Comparison of ENCODE assay signal across 24 cellular contexts in genomic region chrX:136851526-136851925, GRCh38. TPM values are rescaled to one million over a fixed set of nuclear protein-coding genes. Genes with fewer than 3 reads are reported as not detected.
DNase-seq lines count a peak whose midpoint lies in the region; ATAC-seq, FAIRE-seq and TF ChIP-seq lines count a peak whose summit lies in the region.
"Had no signal": no experiment of that assay in that cellular context is flagged by ENCODE, and none has a peak within 500 bp of the region (broad histone marks: within the 10 kb centered on the region; RNA-seq: fewer than 3 reads in every experiment).

No MANE protein-coding gene starts in this region.

- TF ChIP-seq EP300 in HepG2 (IDR thresholded peaks at IDR 0.05; ENCODE audit: low read depth in 2 of 2, low read length in 2 of 2) (no peak), HepG2 (CRISPR knock-in tag; IDR thresholded peaks at IDR 0.05; ENCODE audit: borderline replicate concordance) (no peak), K562 (IDR thresholded peaks at IDR 0.05; ENCODE audit: low read length) (no peak)

- no peak for TF ChIP-seq CTCF in HepG2 (CRISPR knock-in tag; IDR thresholded peaks at IDR 0.05)
- TF ChIP-seq CTCF in right lobe of liver (IDR thresholded peaks at IDR 0.05), result no peak
- TF ChIP-seq CTCF in HEK293 (tag by site-specific recombination; IDR thresholded peaks at IDR 0.05), result no peak
- TF ChIP-seq CTCF in K562 (IDR thresholded peaks at IDR 0.05 in 2 of 3, conservative IDR thresholded peaks at IDR 0.05 in 1 of 3; ENCODE audit: insufficient read depth in 2 of 3, low read depth in 1 of 3, low read length in 3 of 3), result no peak

- no peaks in the 10 kb centered on the region for H3K9me1 ChIP-seq in K562 (ENCODE audit: control insufficient read depth, insufficient read depth, low read length)

- H3K27me3 ChIP-seq in HepG2 (ENCODE audit: control insufficient read depth in 1 of 2, insufficient read depth in 2 of 2, low read length in 2 of 2), result no peaks in the 10 kb centered on the region
- no peaks in the 10 kb centered on the region for H3K27me3 ChIP-seq in right lobe of liver
- H3K27me3 ChIP-seq in K562 (ENCODE audit: control insufficient read depth in 2 of 2, insufficient read depth in 2 of 2, low read length in 2 of 2), result no peaks in the 10 kb centered on the region
- H3K27me3 ChIP-seq: BE2C had no signal

- H3K79me2 ChIP-seq in HepG2 (ENCODE audit: insufficient read depth, low read length), result no peaks in the 10 kb centered on the region
- no peaks in the 10 kb centered on the region for H3K79me2 ChIP-seq in K562 (ENCODE audit: control insufficient read depth, insufficient read depth, low read length)

- TF ChIP-seq POLR2A in HepG2 (IDR thresholded peaks at IDR 0.05; ENCODE audit: insufficient read depth in 1 of 2, low read depth in 2 of 2, low read length in 2 of 2) (no peak), right lobe of liver (IDR thresholded peaks at IDR 0.05) (no peak), K562 (conservative IDR thresholded peaks at IDR 0.05) (no peak)

- peaks cover 8% of the 10 kb centered on the region; the same call in 1 of the 2 replicates for H3K4me1 ChIP-seq in HepG2 (ENCODE audit: insufficient read depth, low read length)
- H3K4me1 ChIP-seq in right lobe of liver, result no peaks in the 10 kb centered on the region
- no peaks in the 10 kb centered on the region for H3K4me1 ChIP-seq in HEK293 (ENCODE audit: control insufficient read depth, insufficient read depth, low read length)
- peaks cover 10 to 14% of the 10 kb centered on the region in 2 experiments; a peak in 3 of 5 replicates for H3K4me1 ChIP-seq in K562 (replicated peaks in 1 of 2; ENCODE audit: control insufficient read depth in 2 of 2, insufficient read depth in 2 of 2, low read length in 2 of 2)
- H3K4me1 ChIP-seq: BE2C, BLaER1, Caco-2 had no signal

- CTCF ChIA-PET in HepG2 (lab: Yijun Ruan, JAX; ENCODE audit: low intra/inter-chr PET ratio, low total read pairs) (no interaction called here), HEK293 (lab: Yijun Ruan, JAX) (no interaction called here), K562 (lab: Yijun Ruan, JAX; ENCODE audit: low intra/inter-chr PET ratio) (no interaction called here)

- intact Hi-C loops in HepG2 (cut with micrococcal nuclease; ENCODE audit: unreplicated experiment) (no loop called here), right lobe of liver (cut with DNase I) (no loop called here), K562 (cut with micrococcal nuclease) (no loop called here)

- no peak for FAIRE-seq in HepG2 (lab: Jason Lieb, UNC)
- FAIRE-seq in K562 (lab: Jason Lieb, UNC), result no peak
- FAIRE-seq: A204.1, D721Med, G401.6, GM12891, GM18507 had no signal

- ATAC-seq in HepG2 (no peak), right lobe of liver (no peak), K562 (no peak), HG02870 (IDR thresholded peaks at IDR 0.05; ENCODE audit: unreplicated experiment) (no peak), HG03520 (IDR thresholded peaks at IDR 0.05; ENCODE audit: unreplicated experiment) (no peak)

- no peak overlapping the region for H3K4me2 ChIP-seq in HepG2 (ENCODE audit: low read depth, low read length)
- no peak overlapping the region for H3K4me2 ChIP-seq in K562 (ENCODE audit: insufficient read depth, low read length)
- H3K4me2 ChIP-seq: BLaER1 had no signal

- no TSS peak for BruUV-seq in HepG2 (replicated peaks; lab: Mats Ljungman, UMichigan)
- no TSS peak for BruUV-seq in K562 (replicated peaks; lab: Mats Ljungman, UMichigan)

- H3K27ac ChIP-seq in HepG2 (ENCODE audit: extremely low read length, insufficient read depth, low read length) (no peak overlapping the region), right lobe of liver (no peak overlapping the region), HEK293 (ENCODE audit: extremely low read depth, low read depth, low read length) (no peak overlapping the region), K562 (ENCODE audit: extremely low read depth, low read depth, low read length) (no peak overlapping the region)
- H3K27ac ChIP-seq: BLaER1 had no signal

- H3K9me3 ChIP-seq in HepG2 (ENCODE audit: low read length) (no peaks in the 10 kb centered on the region), right lobe of liver (no peaks in the 10 kb centered on the region), HEK293 (ENCODE audit: control insufficient read depth, insufficient read depth, low read depth, low read length) (no peaks in the 10 kb centered on the region; the same call in 1 of the 2 replicates), K562 (replicated peaks; ENCODE audit: control insufficient read depth, insufficient read depth, low read depth, low read length) (no peaks in the 10 kb centered on the region)
- H3K9me3 ChIP-seq: BE2C, BLaER1, Caco-2 had no signal

- H3K4me3 ChIP-seq in HepG2 (replicated peaks in 1 of 3; ENCODE audit: insufficient read depth in 1 of 3, low read depth in 2 of 3, low read length in 3 of 3) (no peak overlapping the region), right lobe of liver (no peak overlapping the region), HEK293 (ENCODE audit: low read depth, low read length) (no peak overlapping the region), K562 (no peak overlapping the region)
- H3K4me3 ChIP-seq: BLaER1 had no signal

- WGBS in HepG2 (ENCODE audit: low lambda C conversion rate), result 96% methylated on average over 3 of the region's 3 CpGs
- WGBS in right lobe of liver (ENCODE audit: insufficient coverage, low coverage, low lambda C conversion rate, missing lambda C conversion rate), result 82% methylated on average over 3 of the region's 3 CpGs
- WGBS in K562 (ENCODE audit: insufficient coverage, low coverage, missing lambda C conversion rate), result 95% methylated on average over 3 of the region's 3 CpGs

- H2AFZ ChIP-seq in HepG2 (ENCODE audit: low read length) (no peak overlapping the region), K562 (ENCODE audit: low read depth, low read length) (no peak overlapping the region)

- no peak for DNase-seq in HepG2 (ENCODE audit: low spot score)
- DNase-seq in right lobe of liver, result no peak
- DNase-seq in K562 (ENCODE audit: extremely low read depth in 1 of 4, low spot score in 3 of 4), result no peak
- no peak for DNase-seq in COR-L47 (lab: John Stamatoyannopoulos, UW)
- DNase-seq: 8988T; ACHN; BE2C; C1 segment of cervical spinal cord; Caco-2; Calu3; CD4-positive, alpha-beta memory T cell; CD4-positive, CD25-positive, alpha-beta regulatory T cell; CD8-positive, alpha-beta memory T cell; DMS79 treated with DMSO at 0.1 percent for 48 hours; GF-D8 had no signal

- 0 out of 5 replicates have a peak, but pooled peaks cover 0 to 4% of the 10 kb centered on the region in 2 experiments for H3K36me3 ChIP-seq in HepG2 (replicated peaks in 1 of 2; ENCODE audit: control insufficient read depth in 1 of 2, insufficient read depth in 2 of 2, low read length in 2 of 2)
- peaks cover 0 to 4% (median 0%) of the 10 kb centered on the region in 4 donors for H3K36me3 ChIP-seq in right lobe of liver
- peaks cover 21 to 42% of the 10 kb centered on the region in 2 experiments for H3K36me3 ChIP-seq in HEK293 (ENCODE audit: control insufficient read depth in 2 of 2, insufficient read depth in 1 of 2, low read length in 2 of 2)
- H3K36me3 ChIP-seq in K562 (ENCODE audit: control insufficient read depth, insufficient read depth, low read length), result peaks cover 21% of the 10 kb centered on the region
- H3K36me3 ChIP-seq: BE2C had no signal

- H4K20me1 ChIP-seq in HepG2 (ENCODE audit: insufficient read depth, low read length) (no peaks in the 10 kb centered on the region), K562 (replicated peaks; ENCODE audit: control insufficient read depth, insufficient read depth, low read length) (no peaks in the 10 kb centered on the region)

- TF ChIP-seq RAD21 in HepG2 (CRISPR knock-in tag; IDR thresholded peaks at IDR 0.05), result no peak
- no peak for TF ChIP-seq RAD21 in K562 (CRISPR knock-in tag; conservative IDR thresholded peaks at IDR 0.05 in 1 of 2, IDR thresholded peaks at IDR 0.05 in 1 of 2)

- POLR2A ChIA-PET in HepG2 (lab: Yijun Ruan, JAX), result no interaction called here
- POLR2A ChIA-PET in HEK293 (lab: Yijun Ruan, JAX), result no interaction called here
- POLR2A ChIA-PET in K562 (lab: Yijun Ruan, JAX), result interaction anchor here (1.1 kb wide), 1 partner anchor 16 kb away, joined by 3 read pairs; no protein-coding TSS in a partner anchor

- H3K9ac ChIP-seq in HepG2 (ENCODE audit: insufficient read depth, low read depth, low read length), result no peak overlapping the region
- H3K9ac ChIP-seq in K562 (ENCODE audit: insufficient read depth in 1 of 2, low read depth in 2 of 2, low read length in 2 of 2), result no peak overlapping the region
- H3K9ac ChIP-seq: BLaER1 had no signal

- in situ Hi-C loops in HepG2 (cut with HindIII; ENCODE audit: extremely low pct_ligation_motif_present, low pct_unique_long_range_greater_than_20kb) (no loop called here), K562 (cut with MboI) (no loop called here)

RNA-seq across cellular contexts. Expression of gene RBMX, which starts 29.0 kb away (rescaled TPM):
- total RNA-seq in HepG2 (2016; rRNA removed; fragmentation: Illumina TruSeq; extraction: Trizol) (254 and 303 TPM in 2 replicates), right lobe of liver (10 to 100 TPM; 28.7 to 62.6 (median 40.9) TPM), K562 (2014; rRNA removed) (475 and 540 TPM in 2 replicates), K562 (2014; rRNA removed; fragmentation: Illumina TruSeq; extraction: Trizol) (671 and 744 TPM in 2 replicates), K562 (2015; rRNA removed; fragmentation: Illumina TruSeq; extraction: Trizol) (587 and 622 TPM in 2 replicates), K562 (2021) (421 and 459 TPM in 2 replicates)
- total RNA-seq in HepG2 (2016; cell fraction: cytosol; rRNA removed; fragmentation: Illumina TruSeq; extraction: Trizol; ENCODE audit: low read depth), result 34.9 and 37.6 TPM in 2 replicates
- 248 and 273 TPM in 2 replicates for total RNA-seq in HepG2 (2016; cell fraction: insoluble cytoplasmic fraction; rRNA removed; fragmentation: Illumina TruSeq; extraction: Trizol)
- 101 and 111 TPM in 2 replicates for total RNA-seq in HepG2 (2016; cell fraction: membrane; rRNA removed; fragmentation: Illumina TruSeq; extraction: Trizol)
- total RNA-seq in HepG2 (2016; cell fraction: nucleus; rRNA removed; fragmentation: Illumina TruSeq; extraction: Trizol), result 200 and 222 TPM in 2 replicates
- polyA plus RNA-seq in HepG2 (2011; rRNA removed) (95.2 and 114 TPM in 2 replicates), K562 (2011; rRNA removed) (461 and 523 TPM in 2 replicates), K562 (2014; fragmentation: Illumina TruSeq; extraction: Trizol) (534 and 616 TPM in 2 replicates), K562 (2014; fragmentation: Nextera tagmentation; extraction: Ambion mirVana) (100 to 1,000 TPM; 468 to 638 TPM), K562 (2014; rRNA removed) (352 and 405 TPM in 2 replicates)
- 92.9 and 101 TPM in 2 replicates for polyA plus RNA-seq in HepG2 (2011; cell fraction: cytosol; rRNA removed)
- 103 and 120 TPM in 2 replicates for polyA plus RNA-seq in HepG2 (2011; cell fraction: nucleus; rRNA removed)
- polyA plus RNA-seq in HepG2 (2012), result 128 and 171 TPM in 2 replicates
- polyA plus RNA-seq in HepG2 (2016; cell fraction: cytosol; fragmentation: Illumina TruSeq; extraction: Trizol; ENCODE audit: low read depth), result 36.0 and 39.5 TPM in 2 replicates
- polyA plus RNA-seq in HepG2 (2016; cell fraction: insoluble cytoplasmic fraction; fragmentation: Illumina TruSeq; extraction: Trizol; ENCODE audit: low read depth), result 304 and 335 TPM in 2 replicates
- 78.9 and 89.0 TPM in 2 replicates for polyA plus RNA-seq in HepG2 (2016; cell fraction: membrane; fragmentation: Illumina TruSeq; extraction: Trizol; ENCODE audit: low read depth)
- 279 and 282 TPM in 2 replicates for polyA plus RNA-seq in HepG2 (2016; cell fraction: nucleus; fragmentation: Illumina TruSeq; extraction: Trizol; ENCODE audit: insufficient read depth, low read depth)
- polyA minus RNA-seq in HepG2 (2011; rRNA and poly(A)+ RNA removed; ENCODE audit: low replicate concordance), result 63.4 and 108 TPM in 2 replicates
- polyA minus RNA-seq in HepG2 (2011; cell fraction: cytosol; rRNA and poly(A)+ RNA removed), result 110 and 111 TPM in 2 replicates
- 119 and 149 TPM in 2 replicates for polyA minus RNA-seq in HepG2 (2011; cell fraction: nucleus; rRNA and poly(A)+ RNA removed)
- total RNA-seq in K562 (2011; cell fraction: chromatin; rRNA removed; ENCODE audit: low replicate concordance), result 379 and 688 TPM in 2 replicates
- total RNA-seq in K562 (2011; cell fraction: nucleolus; rRNA removed), result 193 and 197 TPM in 2 replicates
- 341 and 464 TPM in 2 replicates for total RNA-seq in K562 (2011; cell fraction: nucleoplasm; rRNA removed)
- polyA plus RNA-seq in K562 (2011; cell fraction: cytosol; rRNA removed), result 199 and 265 TPM in 2 replicates
- polyA plus RNA-seq in K562 (2011; cell fraction: nucleus; rRNA removed), result 464 and 535 TPM in 2 replicates
- 368 and 402 TPM in 2 replicates for polyA plus RNA-seq in K562 (2012)
- polyA minus RNA-seq in K562 (2011; rRNA and poly(A)+ RNA removed), result 441 and 529 TPM in 2 replicates
- polyA minus RNA-seq in K562 (2011; cell fraction: cytosol; rRNA and poly(A)+ RNA removed), result 333 and 352 TPM in 2 replicates
- polyA minus RNA-seq in K562 (2011; cell fraction: nucleus; rRNA and poly(A)+ RNA removed), result 173 and 327 TPM in 2 replicates

Comparison
In these comparisons a context has a peak if more than half of its experiments do, and no peak if none do; other contexts are left out.
1. Of the 241 proteins assayed by ChIP-seq in both HepG2 and K562: peak only in HepG2: none; only in K562: none; in both: ZNF3; in neither: 240.